In genomic region chr13:93690139-93690538, GRCh38 we compare ENCODE assay signal across 1 cellular context.
TF ChIP-seq lines count a peak whose summit lies in the region.

No MANE protein-coding gene starts in this region.

TF ChIP-seq in GM23338, 12 proteins besides CTCF, POLR2A, EP300 and RAD21 (continued from another document):
- TF ChIP-seq ZNF462 (CRISPR knock-in tag; IDR thresholded peaks at IDR 0.05), result no peak
- TF ChIP-seq EZH2phosphoT487 (IDR thresholded peaks at IDR 0.05; ENCODE audit: unreplicated experiment), result no peak
